9 cellular contexts compared by ENCODE assay signal in the genomic region with DNA sequence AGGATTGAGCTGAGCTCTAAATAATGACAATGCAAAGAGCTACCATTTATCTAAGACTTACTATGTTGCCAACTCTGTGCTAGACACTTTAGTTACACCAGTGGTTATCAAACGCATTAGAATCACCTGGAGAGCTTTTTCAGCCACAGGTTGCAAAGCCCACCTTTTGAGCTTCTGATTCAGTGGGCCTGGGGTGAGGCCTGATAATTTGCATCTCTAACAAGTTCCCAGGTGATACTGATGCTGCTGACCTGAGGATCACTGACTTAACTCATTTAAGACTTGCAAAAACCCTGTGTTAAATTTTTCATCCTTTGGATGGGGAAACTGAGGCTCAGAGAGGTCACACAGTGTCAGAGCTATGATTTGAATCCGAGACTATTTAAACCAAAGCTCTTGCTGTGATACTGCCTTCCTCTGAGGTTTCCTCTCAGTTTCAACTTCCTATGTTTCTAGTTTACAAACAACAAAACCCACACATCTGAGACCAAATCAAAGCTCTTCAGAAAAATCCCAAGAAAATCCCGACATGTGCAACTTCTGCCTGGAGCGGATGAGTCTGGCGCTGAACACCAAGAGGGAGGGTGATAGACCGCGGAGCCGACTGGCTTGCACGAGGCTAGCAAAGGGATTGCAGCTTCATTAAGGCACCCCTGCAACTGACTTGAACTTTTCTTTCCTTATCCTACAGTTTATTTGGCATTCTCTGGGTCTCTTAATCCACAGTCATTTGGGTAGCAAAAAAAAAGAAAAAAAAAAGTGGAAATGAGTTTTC.
DNase-seq lines count a peak whose midpoint lies in the region; ATAC-seq and TF ChIP-seq lines count a peak whose summit lies in the region.
"Had no signal": no experiment of that assay in that cellular context is flagged by ENCODE, and none has a peak within 500 bp of the region (broad histone marks: within the 10 kb centered on the region; RNA-seq: fewer than 3 reads in every experiment).

No MANE protein-coding gene starts in this region.

- peaks cover 3 to 16% (median 4%) of the 10 kb centered on the region in 3 donors for H3K4me1 ChIP-seq in esophagus squamous epithelium

- no peak for TF ChIP-seq CTCF in AG09309 (IDR thresholded peaks at IDR 0.05; ENCODE audit: control insufficient read depth, insufficient read depth, low read depth, low read length, missing control alignments)
- TF ChIP-seq CTCF in esophagus squamous epithelium (IDR thresholded peaks at IDR 0.05): no peak

- no peaks in the 10 kb centered on the region for H3K27me3 ChIP-seq in esophagus squamous epithelium

- H3K4me3 ChIP-seq in AG09309 (ENCODE audit: control insufficient read depth, low read depth, low read length): peak overlapping the region; percentile 18
- peak overlapping the region; percentile 8 to 59 (median 32) for H3K4me3 ChIP-seq in esophagus squamous epithelium

- H3K36me3 Mint-ChIP-seq in naive B cell: no peaks in the 10 kb centered on the region
- no peaks in the 10 kb centered on the region for H3K36me3 Mint-ChIP-seq in stimulated activated effector memory CD8-positive, alpha-beta T cell treated with anti-CD3 and anti-CD28 coated beads, Interleukin-12 subunit alpha, Interleukin-12 subunit beta, amount 100 ng/mL, for 72 hours

- H3K27ac ChIP-seq in esophagus squamous epithelium: no peak overlapping the region

- peak overlapping the region in 7 of 8 donors; percentile 29 to 79 (median 66) for H3K4me3 Mint-ChIP-seq in naive B cell
- no peak overlapping the region for H3K4me3 Mint-ChIP-seq in stimulated activated effector memory CD8-positive, alpha-beta T cell treated with anti-CD3 and anti-CD28 coated beads, Interleukin-12 subunit alpha, Interleukin-12 subunit beta, amount 100 ng/mL, for 72 hours

- no peaks in the 10 kb centered on the region for H3K9me3 Mint-ChIP-seq in naive B cell
- H3K9me3 Mint-ChIP-seq in stimulated activated effector memory CD8-positive, alpha-beta T cell treated with anti-CD3 and anti-CD28 coated beads, Interleukin-12 subunit alpha, Interleukin-12 subunit beta, amount 100 ng/mL, for 72 hours: no peaks in the 10 kb centered on the region

- TF ChIP-seq POLR2A in esophagus squamous epithelium (IDR thresholded peaks at IDR 0.05): no peak

- ATAC-seq in naive B cell (ENCODE audit: low read depth in 2 of 2): no peak
- no peak for ATAC-seq in stimulated activated effector memory CD8-positive, alpha-beta T cell treated with anti-CD3 and anti-CD28 coated beads, Interleukin-12 subunit alpha, Interleukin-12 subunit beta, amount 100 ng/mL, for 72 hours
- no peak for ATAC-seq in HG03175 (IDR thresholded peaks at IDR 0.05; ENCODE audit: unreplicated experiment)

- 20 to 34% methylated on average over 8 to 9 of the region's 9 CpGs for WGBS in esophagus squamous epithelium, 2 donors

- peaks cover 6 to 18% (median 9%) of the 10 kb centered on the region in 3 donors for H3K27me3 Mint-ChIP-seq in naive B cell

- peak overlapping the region in 2 of 6 donors; percentile 4 to 58 for H3K27ac Mint-ChIP-seq in naive B cell
- H3K27ac Mint-ChIP-seq in stimulated activated effector memory CD8-positive, alpha-beta T cell treated with anti-CD3 and anti-CD28 coated beads, Interleukin-12 subunit alpha, Interleukin-12 subunit beta, amount 100 ng/mL, for 72 hours: no peak overlapping the region

- intact Hi-C loops in esophagus squamous epithelium (cut with DNase I): no loop called here

- no peaks in the 10 kb centered on the region for H3K36me3 ChIP-seq in esophagus squamous epithelium

- H3K9me3 ChIP-seq in esophagus squamous epithelium: no peaks in the 10 kb centered on the region

- no peak for DNase-seq in AG09309 (ENCODE audit: low read depth)
- peak; percentile 6 for DNase-seq in NCI-H69 (lab: John Stamatoyannopoulos, UW)
- no peak for DNase-seq in esophagus squamous epithelium (lab: John Stamatoyannopoulos, UW)
- DNase-seq in naive B cell: no peak
- DNase-seq in mesenteric fat pad (ENCODE audit: low spot score): no peak
- no peak for DNase-seq in iPS-NIHi11 (ENCODE audit: low spot score)
- no peak for DNase-seq in stimulated activated effector memory CD8-positive, alpha-beta T cell treated with anti-CD3 and anti-CD28 coated beads, Interleukin-12 subunit alpha, Interleukin-12 subunit beta, amount 100 ng/mL, for 72 hours (ENCODE audit: low spot score in 2 of 2)
- DNase-seq: GF-D8 had no signal

- H3K4me1 Mint-ChIP-seq in naive B cell: peaks cover 8 to 16% (median 14%) of the 10 kb centered on the region in 3 donors
- H3K4me1 Mint-ChIP-seq in stimulated activated effector memory CD8-positive, alpha-beta T cell treated with anti-CD3 and anti-CD28 coated beads, Interleukin-12 subunit alpha, Interleukin-12 subunit beta, amount 100 ng/mL, for 72 hours: peaks cover 9% of the 10 kb centered on the region
